In the genomic region with DNA sequence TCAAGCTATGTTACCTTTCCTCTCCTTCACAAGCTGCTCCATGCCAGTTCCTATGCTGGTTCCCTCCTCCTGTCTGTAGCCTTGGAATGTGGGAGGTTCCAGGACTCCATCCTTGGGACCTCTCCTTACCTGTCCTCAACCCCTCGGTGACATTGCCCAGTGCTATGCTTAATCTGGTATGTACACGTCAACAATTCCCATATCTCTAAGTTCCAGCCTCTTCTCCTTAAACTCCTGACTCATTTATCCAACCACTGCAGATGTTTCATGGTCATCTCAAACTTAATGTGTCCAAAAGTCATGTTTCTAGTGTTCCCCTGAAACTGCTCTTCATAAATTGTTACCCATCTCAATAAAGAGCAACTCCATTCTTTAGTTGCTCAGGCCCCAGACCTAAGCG, we compare ENCODE assay signal across 17 cellular contexts.
DNase-seq lines count a peak whose midpoint lies in the region; ATAC-seq, FAIRE-seq and TF ChIP-seq lines count a peak whose summit lies in the region.
"Had no signal": no experiment of that assay in that cellular context is flagged by ENCODE, and none has a peak within 500 bp of the region (broad histone marks: within the 10 kb centered on the region; RNA-seq: fewer than 3 reads in every experiment).

No MANE protein-coding gene starts in this region.

- H3K27ac ChIP-seq in K562 (ENCODE audit: extremely low read depth, low read depth, low read length) (peak overlapping the region; percentile 75; the same call in 2 of the 3 replicates), esophagus squamous epithelium (peak overlapping the region; percentile 24 to 90 (median 74)), rectal smooth muscle tissue (ENCODE audit: low read depth, low read length) (peak overlapping the region; percentile 69), tibial nerve (peak overlapping the region; percentile 3 to 93 (median 72)), HepG2 (ENCODE audit: extremely low read length, insufficient read depth, low read length) (no peak overlapping the region)

- H3K36me3 Mint-ChIP-seq in activated naive CD8-positive, alpha-beta T cell treated with anti-CD3 and anti-CD28 coated beads, Interleukin-2, amount 50 U/mL, for 24 hours (ENCODE audit: low read depth), result no peaks in the 10 kb centered on the region
- H3K36me3 Mint-ChIP-seq: CD4-positive, alpha-beta memory T cell had no signal

- H3K9me1 ChIP-seq in K562 (ENCODE audit: control insufficient read depth, insufficient read depth, low read length), result no peaks in the 10 kb centered on the region

- in situ Hi-C loops in K562 (cut with MboI) (no loop called here), HepG2 (cut with HindIII; ENCODE audit: extremely low pct_ligation_motif_present, low pct_unique_long_range_greater_than_20kb) (no loop called here)

- TF ChIP-seq CTCF in K562 (IDR thresholded peaks at IDR 0.05 in 2 of 3, conservative IDR thresholded peaks at IDR 0.05 in 1 of 3; ENCODE audit: insufficient read depth in 2 of 3, low read depth in 1 of 3, low read length in 3 of 3) (no peak), esophagus squamous epithelium (IDR thresholded peaks at IDR 0.05) (no peak), tibial nerve (IDR thresholded peaks at IDR 0.05) (no peak), HepG2 (CRISPR knock-in tag; IDR thresholded peaks at IDR 0.05) (no peak)

- no peaks in the 10 kb centered on the region for H3K36me3 ChIP-seq in K562 (ENCODE audit: control insufficient read depth, insufficient read depth, low read length)
- H3K36me3 ChIP-seq in esophagus squamous epithelium, result peaks cover 0 to 39% (median 0%) of the 10 kb centered on the region in 3 donors
- H3K36me3 ChIP-seq in rectal smooth muscle tissue (ENCODE audit: control insufficient read depth, insufficient read depth, low read length), result peaks cover 35% of the 10 kb centered on the region
- H3K36me3 ChIP-seq in tibial nerve, result peaks cover 0 to 41% (median 4%) of the 10 kb centered on the region in 3 donors
- H3K36me3 ChIP-seq in HepG2 (replicated peaks in 1 of 2; ENCODE audit: control insufficient read depth in 1 of 2, insufficient read depth in 2 of 2, low read length in 2 of 2), result peaks cover 0 to under 1% of the 10 kb centered on the region in 2 experiments; a peak in 2 of 5 replicates

- H3K4me3 ChIP-seq in K562 (no peak overlapping the region), esophagus squamous epithelium (no peak overlapping the region), rectal smooth muscle tissue (ENCODE audit: low read length) (no peak overlapping the region), tibial nerve (no peak overlapping the region), HepG2 (replicated peaks in 1 of 3; ENCODE audit: insufficient read depth in 1 of 3, low read depth in 2 of 3, low read length in 3 of 3) (no peak overlapping the region)
- H3K4me3 ChIP-seq: GM23338 had no signal

- TF ChIP-seq EP300 in K562 (IDR thresholded peaks at IDR 0.05; ENCODE audit: low read length) (peak; percentile 90), tibial nerve (IDR thresholded peaks at IDR 0.05) (no peak), HepG2 (IDR thresholded peaks at IDR 0.05; ENCODE audit: low read depth in 2 of 2, low read length in 2 of 2) (no peak), HepG2 (CRISPR knock-in tag; IDR thresholded peaks at IDR 0.05; ENCODE audit: borderline replicate concordance) (no peak)

- H3K79me2 ChIP-seq in K562 (ENCODE audit: control insufficient read depth, insufficient read depth, low read length) (peaks cover 5% of the 10 kb centered on the region; the same call in 1 of the 3 replicates), HepG2 (ENCODE audit: insufficient read depth, low read length) (no peaks in the 10 kb centered on the region)

- FAIRE-seq in K562 (lab: Jason Lieb, UNC) (peak; percentile 92), HepG2 (lab: Jason Lieb, UNC) (no peak)
- FAIRE-seq: HTR-8/SVneo had no signal

- H4K20me1 ChIP-seq in K562 (replicated peaks; ENCODE audit: control insufficient read depth, insufficient read depth, low read length) (no peaks in the 10 kb centered on the region), HepG2 (ENCODE audit: insufficient read depth, low read length) (peaks cover 25% of the 10 kb centered on the region; the same call in 1 of the 2 replicates)

- BruUV-seq in K562 (replicated peaks; lab: Mats Ljungman, UMichigan) (no TSS peak), HepG2 (replicated peaks; lab: Mats Ljungman, UMichigan) (no TSS peak)

- 0% methylated on average over 3 of the region's 3 CpGs for WGBS in K562 (ENCODE audit: insufficient coverage, low coverage, missing lambda C conversion rate)
- 77 to 92% methylated on average over 3 of the region's 3 CpGs for WGBS in esophagus squamous epithelium, 2 donors
- WGBS in tibial nerve, 2 donors, result 86 to 87% methylated on average over 3 of the region's 3 CpGs
- WGBS in HepG2 (ENCODE audit: low lambda C conversion rate), result 77% methylated on average over 3 of the region's 3 CpGs

- H3K4me1 ChIP-seq in K562 (replicated peaks in 1 of 2; ENCODE audit: control insufficient read depth in 2 of 2, insufficient read depth in 2 of 2, low read length in 2 of 2), result peaks cover 27 to 42% of the 10 kb centered on the region in 2 experiments; a peak in 4 of 5 replicates
- peaks cover 4 to 87% (median 45%) of the 10 kb centered on the region in 3 donors for H3K4me1 ChIP-seq in esophagus squamous epithelium
- H3K4me1 ChIP-seq in rectal smooth muscle tissue (ENCODE audit: control insufficient read depth, insufficient read depth, low read length), result peaks cover 68% of the 10 kb centered on the region
- H3K4me1 ChIP-seq in tibial nerve, result peaks cover 0 to 93% (median 48%) of the 10 kb centered on the region in 4 donors
- peaks cover 9% of the 10 kb centered on the region; the same call in 1 of the 2 replicates for H3K4me1 ChIP-seq in HepG2 (ENCODE audit: insufficient read depth, low read length)

- H3K4me2 ChIP-seq in K562 (ENCODE audit: insufficient read depth, low read length), result peak overlapping the region; percentile 77
- no peak overlapping the region for H3K4me2 ChIP-seq in HepG2 (ENCODE audit: low read depth, low read length)
- H3K4me2 ChIP-seq: GM23338 had no signal

- no peak overlapping the region for H2AFZ ChIP-seq in K562 (ENCODE audit: low read depth, low read length)
- H2AFZ ChIP-seq in HepG2 (ENCODE audit: low read length), result no peak overlapping the region
- H2AFZ ChIP-seq: GM23338 had no signal

- peaks cover 11% of the 10 kb centered on the region for H3K9me3 ChIP-seq in K562 (replicated peaks; ENCODE audit: control insufficient read depth, insufficient read depth, low read depth, low read length)
- no peaks in the 10 kb centered on the region for H3K9me3 ChIP-seq in esophagus squamous epithelium
- peaks cover 0 to 5% (median 0%) of the 10 kb centered on the region in 4 donors for H3K9me3 ChIP-seq in tibial nerve
- H3K9me3 ChIP-seq in HepG2 (ENCODE audit: low read length), result peaks cover 25% of the 10 kb centered on the region

- DNase-seq in K562 (ENCODE audit: extremely low read depth in 1 of 4, low spot score in 3 of 4) (peak in 2 of 4 experiments; percentile 56 to 66), esophagus squamous epithelium (lab: John Stamatoyannopoulos, UW) (no peak), tibial nerve (ENCODE audit: low spot score in 2 of 2) (no peak), NCI-H146 treated with DMSO at 0.1 percent for 48 hours (lab: John Stamatoyannopoulos, UW; ENCODE audit: unreplicated experiment) (no peak), HepG2 (ENCODE audit: low spot score) (no peak)
- DNase-seq in activated naive CD8-positive, alpha-beta T cell treated with anti-CD3 and anti-CD28 coated beads, Interleukin-2, amount 50 U/mL, for 24 hours, result no peak
- DNase-seq: CD4-positive, alpha-beta memory T cell; DND-41; GF-D8; NCI-H1436 treated with DMSO at 0.1 percent for 48 hours; NCI-H2081 treated with DMSO at 0.1 percent for 48 hours; NCI-H2227 treated with DMSO at 0.1 percent for 48 hours; NCI-H526 had no signal

- ATAC-seq in K562 (peak; percentile 75), HepG2 (no peak)
- ATAC-seq in activated naive CD8-positive, alpha-beta T cell treated with anti-CD3 and anti-CD28 coated beads, Interleukin-2, amount 50 U/mL, for 24 hours, result no peak
- ATAC-seq: GM23338 had no signal

- H3K4me1 Mint-ChIP-seq in activated naive CD8-positive, alpha-beta T cell treated with anti-CD3 and anti-CD28 coated beads, Interleukin-2, amount 50 U/mL, for 24 hours, result no peaks in the 10 kb centered on the region
- H3K4me1 Mint-ChIP-seq: B cell; CD4-positive, alpha-beta memory T cell had no signal

- H3K9ac ChIP-seq in K562 (ENCODE audit: insufficient read depth in 1 of 2, low read depth in 2 of 2, low read length in 2 of 2) (peak overlapping the region in 1 of 2 experiments; percentile 69; a peak in 2 of 4 replicates), rectal smooth muscle tissue (ENCODE audit: low read length) (no peak overlapping the region), HepG2 (ENCODE audit: insufficient read depth, low read depth, low read length) (no peak overlapping the region)

- TF ChIP-seq POLR2A in K562 (conservative IDR thresholded peaks at IDR 0.05), result no peak
- TF ChIP-seq POLR2A in esophagus squamous epithelium (IDR thresholded peaks at IDR 0.05), result no peak
- TF ChIP-seq POLR2A in tibial nerve (IDR thresholded peaks at IDR 0.05), result no peak
- TF ChIP-seq POLR2A in HepG2 (IDR thresholded peaks at IDR 0.05; ENCODE audit: insufficient read depth in 1 of 2, low read depth in 2 of 2, low read length in 2 of 2), result no peak

- CTCF ChIA-PET in K562 (lab: Yijun Ruan, JAX; ENCODE audit: low intra/inter-chr PET ratio), result no interaction called here
- CTCF ChIA-PET in HepG2 (lab: Yijun Ruan, JAX; ENCODE audit: low intra/inter-chr PET ratio, low total read pairs), result no interaction called here

- POLR2A ChIA-PET in K562 (lab: Yijun Ruan, JAX) (interaction anchor here (0.6 kb wide), 1 partner anchor 230 kb away, joined by 3 read pairs; no protein-coding TSS in a partner anchor), HepG2 (lab: Yijun Ruan, JAX) (no interaction called here)

- no peaks in the 10 kb centered on the region for H3K9me3 Mint-ChIP-seq in activated naive CD8-positive, alpha-beta T cell treated with anti-CD3 and anti-CD28 coated beads, Interleukin-2, amount 50 U/mL, for 24 hours
- H3K9me3 Mint-ChIP-seq: CD4-positive, alpha-beta memory T cell; GM23338 had no signal

- H3K27ac Mint-ChIP-seq in activated naive CD8-positive, alpha-beta T cell treated with anti-CD3 and anti-CD28 coated beads, Interleukin-2, amount 50 U/mL, for 24 hours, result no peak overlapping the region
- H3K27ac Mint-ChIP-seq: B cell; CD4-positive, alpha-beta memory T cell; GM23338 had no signal

- peaks cover 2% of the 10 kb centered on the region for H3K27me3 Mint-ChIP-seq in activated naive CD8-positive, alpha-beta T cell treated with anti-CD3 and anti-CD28 coated beads, Interleukin-2, amount 50 U/mL, for 24 hours

- H3K4me3 Mint-ChIP-seq in activated naive CD8-positive, alpha-beta T cell treated with anti-CD3 and anti-CD28 coated beads, Interleukin-2, amount 50 U/mL, for 24 hours, result no peak overlapping the region
- H3K4me3 Mint-ChIP-seq: B cell; CD4-positive, alpha-beta memory T cell; GM23338 had no signal

- intact Hi-C loops in K562 (cut with micrococcal nuclease) (no loop called here), esophagus squamous epithelium (cut with DNase I) (no loop called here), HepG2 (cut with micrococcal nuclease; ENCODE audit: unreplicated experiment) (no loop called here)

- no peaks in the 10 kb centered on the region for H3K27me3 ChIP-seq in K562 (ENCODE audit: control insufficient read depth in 2 of 2, insufficient read depth in 2 of 2, low read length in 2 of 2)
- H3K27me3 ChIP-seq in esophagus squamous epithelium, result no peaks in the 10 kb centered on the region
- no peaks in the 10 kb centered on the region for H3K27me3 ChIP-seq in rectal smooth muscle tissue (ENCODE audit: control insufficient read depth, insufficient read depth, low read length)
- no peaks in the 10 kb centered on the region for H3K27me3 ChIP-seq in tibial nerve
- H3K27me3 ChIP-seq in HepG2 (ENCODE audit: control insufficient read depth in 1 of 2, insufficient read depth in 2 of 2, low read length in 2 of 2), result no peaks in the 10 kb centered on the region

- no peak for TF ChIP-seq RAD21 in K562 (CRISPR knock-in tag; conservative IDR thresholded peaks at IDR 0.05 in 1 of 2, IDR thresholded peaks at IDR 0.05 in 1 of 2)
- TF ChIP-seq RAD21 in HepG2 (CRISPR knock-in tag; IDR thresholded peaks at IDR 0.05), result no peak

Comparison
In these comparisons a context has a peak if more than half of its experiments do, and no peak if none do; other contexts are left out.
1. Of the 241 proteins assayed by ChIP-seq in both HepG2 and K562: peak only in HepG2: none; only in K562: ARNT, CC2D1A, CREM, DPF2, EP300, ESRRA and 22 more; in both: none; in neither: 204; mixed calls (peak in some experiments, not most) for 9.